24 cellular contexts compared by ENCODE assay signal in genomic region chr6:31742894-31743293, GRCh38. TPM values are rescaled to one million over a fixed set of nuclear protein-coding genes. Genes with fewer than 3 reads are reported as not detected.
"Had no signal": no experiment of that assay in that cellular context is flagged by ENCODE, and none has a peak within 500 bp of the region (broad histone marks: within the 10 kb centered on the region; RNA-seq: fewer than 3 reads in every experiment).

No MANE protein-coding gene starts in this region.

- H2AFZ ChIP-seq: hepatocyte had no signal

- H3K4me3 Mint-ChIP-seq: activated naive CD8-positive, alpha-beta T cell treated with anti-CD3 and anti-CD28 coated beads for 36 hours had no signal

- H3K9me3 ChIP-seq: colonic mucosa, esophagus muscularis mucosa, right atrium auricular region, tibial nerve, vagina had no signal

- H3K27me3 Mint-ChIP-seq: activated naive CD8-positive, alpha-beta T cell treated with anti-CD3 and anti-CD28 coated beads for 36 hours; brain had no signal

- H3K9me3 Mint-ChIP-seq: activated naive CD8-positive, alpha-beta T cell treated with anti-CD3 and anti-CD28 coated beads for 36 hours; brain had no signal

- DNase-seq: activated CD4-positive, alpha-beta T cell treated with anti-CD3 and anti-CD28 coated beads, Interleukin-2, amount 50 U/mL, for 1 hour; activated naive CD8-positive, alpha-beta T cell treated with anti-CD3 and anti-CD28 coated beads for 36 hours; activated T-cell treated with anti-CD3 and anti-CD28 coated beads, Interleukin-2, amount 50 U/mL, for 1 hour; central memory CD4-positive, alpha-beta T cell; colonic mucosa; effector CD4-positive, alpha-beta T cell; islet precursor cell; stimulated activated CD4-positive, alpha-beta T cell treated with anti-CD3 and anti-CD28 coated beads, Interleukin-15, amount 100 ng/mL, for 24 hours; stimulated activated CD4-positive, alpha-beta T cell treated with anti-CD3 and anti-CD28 coated beads, Interleukin-4, amount 100 ng/mL, for 1 hour; stimulated activated naive CD4-positive, alpha-beta T cell; substantia nigra; T1000 had no signal

- H3K4me3 ChIP-seq: colonic mucosa, esophagus muscularis mucosa, hepatocyte, lung, right atrium auricular region, skin epidermis, tibial nerve, vagina had no signal

- H3K36me3 ChIP-seq: colonic mucosa, right atrium auricular region, vagina had no signal

- H3K27me3 ChIP-seq: colonic mucosa, esophagus muscularis mucosa, hepatocyte, right atrium auricular region, tibial nerve, vagina had no signal

- ATAC-seq: activated CD4-positive, CD25-positive, alpha-beta regulatory T cell treated with anti-CD3 and anti-CD28 coated beads, Interleukin-2, amount 50 U/mL, for 24 hours had no signal

- H3K27ac Mint-ChIP-seq: activated naive CD8-positive, alpha-beta T cell treated with anti-CD3 and anti-CD28 coated beads for 36 hours; brain had no signal

- H3K79me2 ChIP-seq: hepatocyte had no signal

- H3K27ac ChIP-seq: colonic mucosa, esophagus muscularis mucosa, hepatocyte, right atrium auricular region, skin epidermis, tibial nerve, vagina had no signal

- H3K4me2 ChIP-seq: hepatocyte had no signal

RNA-seq across cellular contexts. Expression of gene SAPCD1, which starts 19.6 kb away (rescaled TPM):
- total RNA-seq: posterior vena cava, right atrium auricular region, vagina had no signal

RNA-seq across cellular contexts. Expression of gene MPIG6B, which starts 19.7 kb away (rescaled TPM):
- total RNA-seq: esophagus muscularis mucosa, fibroblast of villous mesenchyme, glomerular endothelial cell, hepatocyte, tibial nerve, vagina had no signal
- polyA plus RNA-seq: hepatocyte had no signal
